ENCODE assay signal across 20 cellular contexts in the genomic region with DNA sequence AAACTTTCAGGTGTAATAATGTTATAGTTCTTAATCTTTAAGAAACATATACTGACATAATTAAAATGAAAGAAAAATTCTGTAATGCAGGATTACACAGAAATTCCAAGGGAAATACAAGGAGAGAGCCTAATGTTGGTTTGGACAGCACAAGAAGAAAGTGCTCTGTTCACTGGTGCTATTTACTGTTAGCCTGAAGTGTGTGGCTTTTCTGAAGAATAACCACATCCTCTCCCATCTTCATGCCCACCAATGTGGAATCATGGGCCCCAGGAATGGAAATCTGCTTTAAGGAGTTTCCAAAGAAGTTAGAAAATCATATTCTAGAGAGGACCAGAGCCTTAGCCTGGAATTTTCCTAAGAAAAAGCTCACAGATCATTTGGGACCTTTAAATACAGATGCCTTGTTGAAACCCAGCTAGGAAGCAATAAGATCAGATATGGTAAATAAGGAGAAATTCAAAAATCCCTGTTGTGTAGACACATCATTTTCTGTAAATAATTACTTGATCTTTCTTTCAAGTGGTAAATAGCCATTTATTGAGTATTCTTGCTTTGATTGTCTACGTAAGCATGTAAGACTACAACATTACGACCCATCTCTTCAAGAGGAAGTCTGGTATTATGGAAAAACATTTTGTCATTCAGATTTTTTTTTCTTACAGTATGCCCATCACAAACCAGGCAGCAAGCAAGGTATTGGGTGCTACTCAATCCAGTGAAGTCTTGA. TPM values are rescaled to one million over a fixed set of nuclear protein-coding genes. Genes with fewer than 3 reads are reported as not detected.
DNase-seq lines count a peak whose midpoint lies in the region; ATAC-seq lines count a peak whose summit lies in the region.
"Had no signal": no experiment of that assay in that cellular context is flagged by ENCODE, and none has a peak within 500 bp of the region (broad histone marks: within the 10 kb centered on the region; RNA-seq: fewer than 3 reads in every experiment).

No MANE protein-coding gene starts in this region.

- intact Hi-C loops in activated T-helper 1 cell treated with anti-CD3 and anti-CD28 coated beads, Interleukin-12 subunit alpha, Interleukin-12 subunit beta, Interleukin-2, Interleukin-4 antibody, amounts not matched to agents 30 ng/mL and 10 ng/mL and 1 ng/mL, durations not matched to agents 14 hours and 24 hours and 36 hours (cut with micrococcal nuclease), result no loop called here

- no peaks in the 10 kb centered on the region for H3K9me3 Mint-ChIP-seq in activated T-cell treated with anti-CD3 and anti-CD28 coated beads, Interleukin-2, amount 50 U/mL, for 72 hours
- H3K9me3 Mint-ChIP-seq in CD8-positive, alpha-beta memory T cell, result no peaks in the 10 kb centered on the region
- H3K9me3 Mint-ChIP-seq in activated T-helper 1 cell treated with anti-CD3 and anti-CD28 coated beads, Interleukin-12 subunit alpha, Interleukin-12 subunit beta, Interleukin-2, Interleukin-4 antibody, amounts not matched to agents 30 ng/mL and 10 ng/mL and 1 ng/mL, durations not matched to agents 14 hours and 24 hours and 36 hours, result no peaks in the 10 kb centered on the region
- no peaks in the 10 kb centered on the region for H3K9me3 Mint-ChIP-seq in natural killer cell treated with Interleukin-12 subunit alpha and Interleukin-12 subunit beta and Interleukin-15 and Interleukin-18, amount 100 ng/mL, for 72 hours
- H3K9me3 Mint-ChIP-seq: HFFc6 had no signal

- H3K4me1 ChIP-seq in CD8-positive, alpha-beta memory T cell (ENCODE audit: insufficient read depth, low read length), result no peaks in the 10 kb centered on the region
- H3K4me1 ChIP-seq: BE2C had no signal

- CTCF ChIA-PET in CD8-positive, alpha-beta memory T cell (lab: Charles Lee), result no interaction called here

- H3K27ac ChIP-seq in CD8-positive, alpha-beta memory T cell (ENCODE audit: low read depth, low read length), result no peak overlapping the region

- peak overlapping the region; percentile 31 to 57 for H3K4me3 Mint-ChIP-seq in activated T-cell treated with anti-CD3 and anti-CD28 coated beads, Interleukin-2, amount 50 U/mL, for 72 hours
- H3K4me3 Mint-ChIP-seq in CD8-positive, alpha-beta memory T cell, result no peak overlapping the region
- no peak overlapping the region for H3K4me3 Mint-ChIP-seq in activated T-helper 1 cell treated with anti-CD3 and anti-CD28 coated beads, Interleukin-12 subunit alpha, Interleukin-12 subunit beta, Interleukin-2, Interleukin-4 antibody, amounts not matched to agents 30 ng/mL and 10 ng/mL and 1 ng/mL, durations not matched to agents 14 hours and 24 hours and 36 hours
- no peak overlapping the region for H3K4me3 Mint-ChIP-seq in natural killer cell treated with Interleukin-12 subunit alpha and Interleukin-12 subunit beta and Interleukin-15 and Interleukin-18, amount 100 ng/mL, for 72 hours
- H3K4me3 Mint-ChIP-seq: HFFc6 had no signal

- no peaks in the 10 kb centered on the region for H3K9me3 ChIP-seq in CD8-positive, alpha-beta memory T cell (ENCODE audit: low read length)
- H3K9me3 ChIP-seq: BE2C had no signal

- peak; percentile 45 to 51 for ATAC-seq in activated T-cell treated with anti-CD3 and anti-CD28 coated beads, Interleukin-2, amount 50 U/mL, for 72 hours (replicated peaks in 1 of 2)
- ATAC-seq in natural killer cell treated with Interleukin-12 subunit alpha and Interleukin-12 subunit beta and Interleukin-15 and Interleukin-18, amount 100 ng/mL, for 72 hours, result no peak
- no peak for ATAC-seq in HG02870 (IDR thresholded peaks at IDR 0.05; ENCODE audit: unreplicated experiment)
- ATAC-seq: Panc1, Right ventricle myocardium inferior had no signal

- peak overlapping the region; percentile 88 for H3K27ac Mint-ChIP-seq in activated T-cell treated with anti-CD3 and anti-CD28 coated beads, Interleukin-2, amount 50 U/mL, for 72 hours
- peak overlapping the region in 5 of 8 donors; percentile 42 to 66 (median 51) for H3K27ac Mint-ChIP-seq in CD8-positive, alpha-beta memory T cell
- peak overlapping the region; percentile 68 for H3K27ac Mint-ChIP-seq in activated T-helper 1 cell treated with anti-CD3 and anti-CD28 coated beads, Interleukin-12 subunit alpha, Interleukin-12 subunit beta, Interleukin-2, Interleukin-4 antibody, amounts not matched to agents 30 ng/mL and 10 ng/mL and 1 ng/mL, durations not matched to agents 14 hours and 24 hours and 36 hours
- H3K27ac Mint-ChIP-seq in natural killer cell treated with Interleukin-12 subunit alpha and Interleukin-12 subunit beta and Interleukin-15 and Interleukin-18, amount 100 ng/mL, for 72 hours, result peak overlapping the region; percentile 27 to 31
- H3K27ac Mint-ChIP-seq: HFFc6 had no signal

- H3K27me3 Mint-ChIP-seq in activated T-cell treated with anti-CD3 and anti-CD28 coated beads, Interleukin-2, amount 50 U/mL, for 72 hours (ENCODE audit: low read depth), result no peaks in the 10 kb centered on the region
- no peaks in the 10 kb centered on the region for H3K27me3 Mint-ChIP-seq in CD8-positive, alpha-beta memory T cell
- no peaks in the 10 kb centered on the region for H3K27me3 Mint-ChIP-seq in activated T-helper 1 cell treated with anti-CD3 and anti-CD28 coated beads, Interleukin-12 subunit alpha, Interleukin-12 subunit beta, Interleukin-2, Interleukin-4 antibody, amounts not matched to agents 30 ng/mL and 10 ng/mL and 1 ng/mL, durations not matched to agents 14 hours and 24 hours and 36 hours (ENCODE audit: insufficient read depth)
- no peaks in the 10 kb centered on the region for H3K27me3 Mint-ChIP-seq in natural killer cell treated with Interleukin-12 subunit alpha and Interleukin-12 subunit beta and Interleukin-15 and Interleukin-18, amount 100 ng/mL, for 72 hours

- no peaks in the 10 kb centered on the region for H3K36me3 ChIP-seq in CD8-positive, alpha-beta memory T cell (ENCODE audit: insufficient read depth, low read length)

- H3K4me1 Mint-ChIP-seq in activated T-cell treated with anti-CD3 and anti-CD28 coated beads, Interleukin-2, amount 50 U/mL, for 72 hours (ENCODE audit: low read depth), result peaks cover 35% of the 10 kb centered on the region
- peaks cover 20 to 26% (median 24%) of the 10 kb centered on the region in 3 donors for H3K4me1 Mint-ChIP-seq in CD8-positive, alpha-beta memory T cell
- H3K4me1 Mint-ChIP-seq in activated T-helper 1 cell treated with anti-CD3 and anti-CD28 coated beads, Interleukin-12 subunit alpha, Interleukin-12 subunit beta, Interleukin-2, Interleukin-4 antibody, amounts not matched to agents 30 ng/mL and 10 ng/mL and 1 ng/mL, durations not matched to agents 14 hours and 24 hours and 36 hours (ENCODE audit: low read depth), result peaks cover 32% of the 10 kb centered on the region
- H3K4me1 Mint-ChIP-seq in natural killer cell treated with Interleukin-12 subunit alpha and Interleukin-12 subunit beta and Interleukin-15 and Interleukin-18, amount 100 ng/mL, for 72 hours (ENCODE audit: low read depth in 2 of 2), result peaks cover 10 to 13% of the 10 kb centered on the region in 2 donors

- no peak for DNase-seq in activated T-cell treated with anti-CD3 and anti-CD28 coated beads, Interleukin-2, amount 50 U/mL, for 72 hours
- DNase-seq in activated T-cell treated with anti-CD3 and anti-CD28 coated beads, Interleukin-2, amount 50 U/mL, for 48 hours, result no peak
- DNase-seq in CD8-positive, alpha-beta memory T cell, result no peak
- no peak for DNase-seq in activated T-helper 1 cell treated with anti-CD3 and anti-CD28 coated beads, Interleukin-12 subunit alpha, Interleukin-12 subunit beta, Interleukin-2, Interleukin-4 antibody, amounts not matched to agents 30 ng/mL and 10 ng/mL and 1 ng/mL, durations not matched to agents 14 hours and 24 hours and 36 hours (ENCODE audit: low spot score)
- no peak for DNase-seq in natural killer cell treated with Interleukin-12 subunit alpha and Interleukin-12 subunit beta and Interleukin-15 and Interleukin-18, amount 100 ng/mL, for 72 hours (ENCODE audit: low spot score)
- DNase-seq in NCI-H2029 treated with DMSO at 0.1 percent for 48 hours (lab: John Stamatoyannopoulos, UW) (no peak), 8988T (no peak)
- DNase-seq: BE2C, EL, HFFc6, KBM-7, NCI-H1105, NCI-H187, NCI-H774 had no signal

- H3K4me3 ChIP-seq in CD8-positive, alpha-beta memory T cell (ENCODE audit: low read length), result no peak overlapping the region

- no peaks in the 10 kb centered on the region for H3K27me3 ChIP-seq in CD8-positive, alpha-beta memory T cell (ENCODE audit: insufficient read depth, low read length, poor library complexity, severe bottlenecking)
- H3K27me3 ChIP-seq: BE2C had no signal

- POLR2A ChIA-PET in CD8-positive, alpha-beta memory T cell (lab: Charles Lee), result no interaction called here

- H3K36me3 Mint-ChIP-seq in activated T-cell treated with anti-CD3 and anti-CD28 coated beads, Interleukin-2, amount 50 U/mL, for 72 hours (ENCODE audit: insufficient read depth in 2 of 2), result peaks cover 4 to 5% of the 10 kb centered on the region in 2 donors
- H3K36me3 Mint-ChIP-seq in CD8-positive, alpha-beta memory T cell, result peaks cover 0 to 25% (median 3%) of the 10 kb centered on the region in 3 donors
- H3K36me3 Mint-ChIP-seq in activated T-helper 1 cell treated with anti-CD3 and anti-CD28 coated beads, Interleukin-12 subunit alpha, Interleukin-12 subunit beta, Interleukin-2, Interleukin-4 antibody, amounts not matched to agents 30 ng/mL and 10 ng/mL and 1 ng/mL, durations not matched to agents 14 hours and 24 hours and 36 hours (ENCODE audit: low read depth), result peaks cover 18% of the 10 kb centered on the region
- peaks cover 4% of the 10 kb centered on the region for H3K36me3 Mint-ChIP-seq in natural killer cell treated with Interleukin-12 subunit alpha and Interleukin-12 subunit beta and Interleukin-15 and Interleukin-18, amount 100 ng/mL, for 72 hours

RNA-seq across cellular contexts. Expression of a gene that starts 10.3 kb away (rescaled TPM):
- total RNA-seq in activated T-cell treated with anti-CD3 and anti-CD28 coated beads, Interleukin-2, amount 50 U/mL, for 72 hours, result not detected
- under 1 TPM in 1 of 2 experiments, not detected in 1; 0.40 TPM for total RNA-seq in CD8-positive, alpha-beta memory T cell
- not detected for polyA plus RNA-seq in CD8-positive, alpha-beta memory T cell
- total RNA-seq in activated T-helper 1 cell treated with anti-CD3 and anti-CD28 coated beads, Interleukin-12 subunit alpha, Interleukin-12 subunit beta, Interleukin-2, Interleukin-4 antibody, amounts not matched to agents 30 ng/mL and 10 ng/mL and 1 ng/mL, durations not matched to agents 14 hours and 24 hours and 36 hours, result 0.37 TPM in 1 of 2 replicates, not detected in the other
- total RNA-seq in natural killer cell treated with Interleukin-12 subunit alpha and Interleukin-12 subunit beta and Interleukin-15 and Interleukin-18, amount 100 ng/mL, for 72 hours, result not detected
- total RNA-seq: H4, M059J, NCI-H460, Right ventricle myocardium inferior had no signal

Comparison
In these comparisons a context has a peak if more than half of its experiments do, and no peak if none do; other contexts are left out.
1. ATAC-seq: peak in activated T-cell treated with anti-CD3 and anti-CD28 coated beads, Interleukin-2, amount 50 U/mL, for 72 hours (2 of 2); none in natural killer cell treated with Interleukin-12 subunit alpha and Interleukin-12 subunit beta and Interleukin-15 and Interleukin-18, amount 100 ng/mL, for 72 hours (0 of 2) and HG02870 (single experiment).
2. H3K27ac Mint-ChIP-seq: peak in every context shown above with its lines; median percentile 88 in activated T-cell treated with anti-CD3 and anti-CD28 coated beads, Interleukin-2, amount 50 U/mL, for 72 hours; 68 in activated T-helper 1 cell treated with anti-CD3 and anti-CD28 coated beads, Interleukin-12 subunit alpha, Interleukin-12 subunit beta, Interleukin-2, Interleukin-4 antibody, amounts not matched to agents 30 ng/mL and 10 ng/mL and 1 ng/mL, durations not matched to agents 14 hours and 24 hours and 36 hours; 51 in CD8-positive, alpha-beta memory T cell; 29 in natural killer cell treated with Interleukin-12 subunit alpha and Interleukin-12 subunit beta and Interleukin-15 and Interleukin-18, amount 100 ng/mL, for 72 hours.
3. H3K4me3 Mint-ChIP-seq: peak in activated T-cell treated with anti-CD3 and anti-CD28 coated beads, Interleukin-2, amount 50 U/mL, for 72 hours (2 of 2); none in CD8-positive, alpha-beta memory T cell (0 of 7), activated T-helper 1 cell treated with anti-CD3 and anti-CD28 coated beads, Interleukin-12 subunit alpha, Interleukin-12 subunit beta, Interleukin-2, Interleukin-4 antibody, amounts not matched to agents 30 ng/mL and 10 ng/mL and 1 ng/mL, durations not matched to agents 14 hours and 24 hours and 36 hours (single experiment) and natural killer cell treated with Interleukin-12 subunit alpha and Interleukin-12 subunit beta and Interleukin-15 and Interleukin-18, amount 100 ng/mL, for 72 hours (single experiment).